42 cellular contexts compared by ENCODE assay signal in genomic region chr6:131769385-131770141, GRCh38. TPM values are rescaled to one million over a fixed set of nuclear protein-coding genes. Genes with fewer than 3 reads are reported as not detected.
"Had no signal": no experiment of that assay in that cellular context is flagged by ENCODE, and none has a peak within 500 bp of the region (broad histone marks: within the 10 kb centered on the region; RNA-seq: fewer than 3 reads in every experiment).

No MANE protein-coding gene starts in this region.

- H3K4me3 Mint-ChIP-seq: activated naive CD4-positive, alpha-beta T cell treated with anti-CD3 and anti-CD28 coated beads for 36 hours; activated naive CD4-positive, alpha-beta T cell treated with anti-CD3 and anti-CD28 coated beads, Interleukin-2, amount 50 U/mL, for 24 hours; activated naive CD8-positive, alpha-beta T cell; activated naive CD8-positive, alpha-beta T cell treated with anti-CD3 and anti-CD28 coated beads for 36 hours; activated naive CD8-positive, alpha-beta T cell treated with anti-CD3 and anti-CD28 coated beads, Interleukin-2, amount 10 ng/mL, durations not matched to agents 7 days and 5 days; activated naive CD8-positive, alpha-beta T cell treated with anti-CD3 and anti-CD28 coated beads, Interleukin-2, amount 50 U/mL, for 24 hours; activated T-cell treated with anti-CD3 and anti-CD28 coated beads, Interleukin-2, amount 50 U/mL, for 24 hours; activated T-cell treated with anti-CD3 and anti-CD28 coated beads, Interleukin-2, amount 50 U/mL, for 4 hours; activated T-cell treated with anti-CD3 and anti-CD28 coated beads, Interleukin-2, amount 50 U/mL, for 72 hours; activated T-helper 1 cell treated with anti-CD3 and anti-CD28 coated beads, Interleukin-12 subunit alpha, Interleukin-12 subunit beta, Interleukin-2, Interleukin-4 antibody, amounts not matched to agents 30 ng/mL and 10 ng/mL and 1 ng/mL, durations not matched to agents 14 hours and 24 hours and 36 hours; activated T-helper 17 cell treated with anti-CD3 and anti-CD28 coated beads, Interleukin-2, amount 50 U/mL, for 72 hours; brain; central memory CD8-positive, alpha-beta T cell had no signal

- H3K9me3 Mint-ChIP-seq: activated naive CD4-positive, alpha-beta T cell treated with anti-CD3 and anti-CD28 coated beads for 36 hours; activated naive CD4-positive, alpha-beta T cell treated with anti-CD3 and anti-CD28 coated beads, Interleukin-2, amount 50 U/mL, for 24 hours; activated naive CD4-positive, alpha-beta T cell treated with anti-CD3 and anti-CD28 coated beads, Interleukin-2, amount 50 U/mL, for 72 hours; activated naive CD8-positive, alpha-beta T cell treated with anti-CD3 and anti-CD28 coated beads for 36 hours; activated naive CD8-positive, alpha-beta T cell treated with anti-CD3 and anti-CD28 coated beads, Interleukin-2, amount 10 ng/mL, durations not matched to agents 7 days and 5 days; activated naive CD8-positive, alpha-beta T cell treated with anti-CD3 and anti-CD28 coated beads, Interleukin-2, amount 50 U/mL, for 24 hours; activated T-cell treated with anti-CD3 and anti-CD28 coated beads, Interleukin-2, amount 50 U/mL, for 24 hours; activated T-cell treated with anti-CD3 and anti-CD28 coated beads, Interleukin-2, amount 50 U/mL, for 4 hours; activated T-cell treated with anti-CD3 and anti-CD28 coated beads, Interleukin-2, amount 50 U/mL, for 72 hours; activated T-helper 1 cell treated with anti-CD3 and anti-CD28 coated beads, Interleukin-12 subunit alpha, Interleukin-12 subunit beta, Interleukin-2, Interleukin-4 antibody, amounts not matched to agents 30 ng/mL and 10 ng/mL and 1 ng/mL, durations not matched to agents 14 hours and 24 hours and 36 hours; activated T-helper 17 cell treated with anti-CD3 and anti-CD28 coated beads, Interleukin-2, amount 50 U/mL, for 72 hours; activated T-helper 2 cell treated with anti-CD3 and anti-CD28 coated beads, Interferon-gamma antibody, Interleukin-2, Interleukin-4, amounts not matched to agents 10 μg/mL and 5 μg/mL and 100 μg/mL, durations not matched to agents 14 hours and 24 hours and 36 hours; brain; central memory CD8-positive, alpha-beta T cell had no signal

- ATAC-seq: activated naive CD4-positive, alpha-beta T cell treated with anti-CD3 and anti-CD28 coated beads, Interleukin-2, amount 50 U/mL, for 72 hours; activated naive CD8-positive, alpha-beta T cell treated with anti-CD3 and anti-CD28 coated beads, Interleukin-2, amount 50 U/mL, for 24 hours; activated T-cell treated with anti-CD3 and anti-CD28 coated beads, Interleukin-2, amount 50 U/mL, for 4 hours; activated T-cell treated with anti-CD3 and anti-CD28 coated beads, Interleukin-2, amount 50 U/mL, for 72 hours; activated T-helper 17 cell treated with anti-CD3 and anti-CD28 coated beads, Interleukin-2, amount 50 U/mL, for 72 hours; body of pancreas had no signal

- H3K4me3 ChIP-seq: adrenal gland, ascending aorta, body of pancreas, breast epithelium, cardiac muscle cell had no signal

- H3K9me3 ChIP-seq: adrenal gland, ascending aorta, body of pancreas, breast epithelium had no signal

- FAIRE-seq: astrocyte, bronchial epithelial cell had no signal

- H3K4me1 ChIP-seq: adrenal gland, body of pancreas had no signal

- H3K27me3 ChIP-seq: adrenal gland, ascending aorta, body of pancreas, brain microvascular endothelial cell, breast epithelium, cardiac muscle cell had no signal

- H3K27ac ChIP-seq: adrenal gland, body of pancreas, brain microvascular endothelial cell, breast epithelium, cardiac muscle cell had no signal

- DNase-seq: activated effector memory CD4-positive, alpha-beta T cell treated with anti-CD3 and anti-CD28 coated beads, Interleukin-2, amount 50 U/mL, for 16 hours; activated effector memory CD4-positive, alpha-beta T cell treated with Interleukin-2 at 50 U/mL for 16 hours; activated gamma-delta T cell; activated gamma-delta T cell treated with Interleukin-2 at 50 U/mL for 16 hours; activated naive CD4-positive, alpha-beta T cell; activated naive CD4-positive, alpha-beta T cell treated with anti-CD3 and anti-CD28 coated beads for 36 hours; activated naive CD4-positive, alpha-beta T cell treated with anti-CD3 and anti-CD28 coated beads, Interleukin-2, amount 50 U/mL, for 16 hours; activated naive CD4-positive, alpha-beta T cell treated with Interleukin-2 at 50 U/mL for 16 hours; activated naive CD8-positive, alpha-beta T cell treated with anti-CD3 and anti-CD28 coated beads for 36 hours; activated naive CD8-positive, alpha-beta T cell treated with anti-CD3 and anti-CD28 coated beads, Interleukin-2, amount 10 ng/mL, durations not matched to agents 7 days and 5 days; activated naive CD8-positive, alpha-beta T cell treated with anti-CD3 and anti-CD28 coated beads, Interleukin-2, amount 50 U/mL, for 24 hours; activated T-cell treated with anti-CD3 and anti-CD28 coated beads, Interleukin-2, amount 50 U/mL, for 1 hour; activated T-cell treated with anti-CD3 and anti-CD28 coated beads, Interleukin-2, amount 50 U/mL, for 24 hours; activated T-cell treated with anti-CD3 and anti-CD28 coated beads, Interleukin-2, amount 50 U/mL, for 4 hours; activated T-cell treated with anti-CD3 and anti-CD28 coated beads, Interleukin-2, amount 50 U/mL, for 48 hours; activated T-cell treated with anti-CD3 and anti-CD28 coated beads, Interleukin-2, amount 50 U/mL, for 72 hours; adrenal gland; amniotic stem cell; amygdala; anterior cingulate cortex; aorta; body of pancreas; brain microvascular endothelial cell; caudate nucleus; central memory CD4-positive, alpha-beta T cell; cerebellar nuclear complex had no signal

- H3K27ac Mint-ChIP-seq: activated naive CD4-positive, alpha-beta T cell treated with anti-CD3 and anti-CD28 coated beads for 36 hours; activated naive CD4-positive, alpha-beta T cell treated with anti-CD3 and anti-CD28 coated beads, Interleukin-2, amount 50 U/mL, for 24 hours; activated naive CD4-positive, alpha-beta T cell treated with anti-CD3 and anti-CD28 coated beads, Interleukin-2, amount 50 U/mL, for 72 hours; activated naive CD8-positive, alpha-beta T cell; activated naive CD8-positive, alpha-beta T cell treated with anti-CD3 and anti-CD28 coated beads for 36 hours; activated naive CD8-positive, alpha-beta T cell treated with anti-CD3 and anti-CD28 coated beads, Interleukin-2, amount 10 ng/mL, durations not matched to agents 7 days and 5 days; activated naive CD8-positive, alpha-beta T cell treated with anti-CD3 and anti-CD28 coated beads, Interleukin-2, amount 50 U/mL, for 24 hours; activated T-cell treated with anti-CD3 and anti-CD28 coated beads, Interleukin-2, amount 50 U/mL, for 24 hours; activated T-cell treated with anti-CD3 and anti-CD28 coated beads, Interleukin-2, amount 50 U/mL, for 72 hours; activated T-helper 1 cell treated with anti-CD3 and anti-CD28 coated beads, Interleukin-12 subunit alpha, Interleukin-12 subunit beta, Interleukin-2, Interleukin-4 antibody, amounts not matched to agents 30 ng/mL and 10 ng/mL and 1 ng/mL, durations not matched to agents 14 hours and 24 hours and 36 hours; activated T-helper 17 cell treated with anti-CD3 and anti-CD28 coated beads, Interleukin-2, amount 50 U/mL, for 72 hours; activated T-helper 2 cell treated with anti-CD3 and anti-CD28 coated beads, Interferon-gamma antibody, Interleukin-2, Interleukin-4, amounts not matched to agents 10 μg/mL and 5 μg/mL and 100 μg/mL, durations not matched to agents 14 hours and 24 hours and 36 hours; brain had no signal

- H3K36me3 Mint-ChIP-seq: activated naive CD4-positive, alpha-beta T cell treated with anti-CD3 and anti-CD28 coated beads, Interleukin-2, amount 50 U/mL, for 24 hours; activated naive CD4-positive, alpha-beta T cell treated with anti-CD3 and anti-CD28 coated beads, Interleukin-2, amount 50 U/mL, for 72 hours; activated naive CD8-positive, alpha-beta T cell; activated naive CD8-positive, alpha-beta T cell treated with anti-CD3 and anti-CD28 coated beads for 36 hours; activated naive CD8-positive, alpha-beta T cell treated with anti-CD3 and anti-CD28 coated beads, Interleukin-2, amount 10 ng/mL, durations not matched to agents 7 days and 5 days; brain had no signal

- H3K36me3 ChIP-seq: adrenal gland, ascending aorta, brain microvascular endothelial cell, breast epithelium, cardiac muscle cell had no signal

- H3K4me1 Mint-ChIP-seq: activated naive CD4-positive, alpha-beta T cell treated with anti-CD3 and anti-CD28 coated beads, Interleukin-2, amount 50 U/mL, for 24 hours; activated naive CD8-positive, alpha-beta T cell treated with anti-CD3 and anti-CD28 coated beads for 36 hours; activated naive CD8-positive, alpha-beta T cell treated with anti-CD3 and anti-CD28 coated beads, Interleukin-2, amount 10 ng/mL, durations not matched to agents 7 days and 5 days; activated naive CD8-positive, alpha-beta T cell treated with anti-CD3 and anti-CD28 coated beads, Interleukin-2, amount 50 U/mL, for 24 hours; activated T-helper 17 cell treated with anti-CD3 and anti-CD28 coated beads, Interleukin-2, amount 50 U/mL, for 72 hours; brain; central memory CD8-positive, alpha-beta T cell had no signal

RNA-seq across cellular contexts. Expression of gene CTAGE9, which starts 58.7 kb away (rescaled TPM):
- total RNA-seq: activated naive CD4-positive, alpha-beta T cell treated with anti-CD3 and anti-CD28 coated beads for 36 hours; activated naive CD4-positive, alpha-beta T cell treated with anti-CD3 and anti-CD28 coated beads, Interleukin-2, amount 50 U/mL, for 72 hours; activated naive CD8-positive, alpha-beta T cell treated with anti-CD3 and anti-CD28 coated beads for 36 hours; activated naive CD8-positive, alpha-beta T cell treated with anti-CD3 and anti-CD28 coated beads, Interleukin-2, amount 10 ng/mL, durations not matched to agents 7 days and 5 days; activated T-cell treated with anti-CD3 and anti-CD28 coated beads, Interleukin-2, amount 50 U/mL, for 4 hours; activated T-cell treated with anti-CD3 and anti-CD28 coated beads, Interleukin-2, amount 50 U/mL, for 72 hours; activated T-helper 1 cell treated with anti-CD3 and anti-CD28 coated beads, Interleukin-12 subunit alpha, Interleukin-12 subunit beta, Interleukin-2, Interleukin-4 antibody, amounts not matched to agents 30 ng/mL and 10 ng/mL and 1 ng/mL, durations not matched to agents 14 hours and 24 hours and 36 hours; activated T-helper 17 cell treated with anti-CD3 and anti-CD28 coated beads, Interleukin-2, amount 50 U/mL, for 72 hours; activated T-helper 2 cell treated with anti-CD3 and anti-CD28 coated beads, Interferon-gamma antibody, Interleukin-2, Interleukin-4, amounts not matched to agents 10 μg/mL and 5 μg/mL and 100 μg/mL, durations not matched to agents 14 hours and 24 hours and 36 hours; adrenal gland; aorta; ascending aorta; astrocyte; bronchial epithelial cell; cardiac muscle cell; cardiac septum; cerebellum; chondrocyte had no signal
- polyA plus RNA-seq: adrenal gland, aorta, cardiac muscle cell had no signal
